In the genomic region with DNA sequence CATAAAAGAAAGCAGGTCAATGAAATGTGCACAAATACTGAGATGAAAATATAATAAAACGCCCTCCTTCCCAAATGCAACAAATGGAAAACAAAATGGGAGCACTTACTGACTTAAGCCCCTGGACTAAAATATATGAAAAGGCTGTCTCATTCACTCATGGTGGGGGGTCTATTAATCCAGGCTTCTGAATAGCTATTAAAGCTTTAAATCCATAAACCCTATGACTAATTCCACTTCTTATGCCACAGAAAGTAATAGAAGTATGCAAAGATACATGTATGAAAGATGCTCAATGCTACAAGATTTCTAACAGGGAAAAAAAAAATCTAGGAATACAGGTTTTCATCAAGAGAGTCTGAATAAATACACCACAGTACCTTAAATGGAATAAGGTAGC, we compare ENCODE assay signal across 15 cellular contexts. TPM values are rescaled to one million over a fixed set of nuclear protein-coding genes. Genes with fewer than 3 reads are reported as not detected.
DNase-seq lines count a peak whose midpoint lies in the region; ATAC-seq and TF ChIP-seq lines count a peak whose summit lies in the region.
"Had no signal": no experiment of that assay in that cellular context is flagged by ENCODE, and none has a peak within 500 bp of the region (broad histone marks: within the 10 kb centered on the region; RNA-seq: fewer than 3 reads in every experiment).

No MANE protein-coding gene starts in this region.

- POLR2A ChIA-PET in activated CD4-positive, alpha-beta T cell treated with anti-CD3 and anti-CD28 coated beads, Interleukin-2, amount 10 ng/mL, durations not matched to agents 7 days and 5 days (lab: Charles Lee): no interaction called here
- POLR2A ChIA-PET in CD8-positive, alpha-beta T cell (lab: Charles Lee): no interaction called here

- H3K79me2 ChIP-seq in osteoblast (ENCODE audit: insufficient read depth, low read length): peaks cover 92% of the 10 kb centered on the region

- H3K9me3 Mint-ChIP-seq in activated CD4-positive, alpha-beta T cell treated with anti-CD3 and anti-CD28 coated beads, Interleukin-2, amount 10 ng/mL, durations not matched to agents 7 days and 5 days: no peaks in the 10 kb centered on the region
- H3K9me3 Mint-ChIP-seq in CD8-positive, alpha-beta T cell: no peaks in the 10 kb centered on the region
- H3K9me3 Mint-ChIP-seq in T-helper 2 cell treated with Interferon-gamma antibody and Interleukin-4, amounts not matched to agents 5 μg/mL and 100 μg/mL, for 36 hours: no peaks in the 10 kb centered on the region
- H3K9me3 Mint-ChIP-seq: CD8-positive, alpha-beta memory T cell; GM23338 had no signal

- peaks cover 30% of the 10 kb centered on the region for H4K20me1 ChIP-seq in osteoblast (ENCODE audit: insufficient read depth, low read length)

- H3K4me2 ChIP-seq in osteoblast (ENCODE audit: insufficient read depth, low read length): no peak overlapping the region
- H3K4me2 ChIP-seq: BLaER1 treated with 17β-estradiol and CSF1 and Interleukin-3, amounts not matched to agents 10 nM and 100 nM; GM23338 had no signal

- no peaks in the 10 kb centered on the region for H3K27me3 Mint-ChIP-seq in activated CD4-positive, alpha-beta T cell treated with anti-CD3 and anti-CD28 coated beads, Interleukin-2, amount 10 ng/mL, durations not matched to agents 7 days and 5 days
- H3K27me3 Mint-ChIP-seq in CD8-positive, alpha-beta T cell (ENCODE audit: low read depth): no peaks in the 10 kb centered on the region
- no peaks in the 10 kb centered on the region for H3K27me3 Mint-ChIP-seq in T-helper 2 cell treated with Interferon-gamma antibody and Interleukin-4, amounts not matched to agents 5 μg/mL and 100 μg/mL, for 36 hours (ENCODE audit: low read depth)
- H3K27me3 Mint-ChIP-seq: B cell; CD8-positive, alpha-beta memory T cell had no signal

- H3K27me3 ChIP-seq in CD8-positive, alpha-beta T cell (ENCODE audit: insufficient read depth, low read length): no peaks in the 10 kb centered on the region
- no peaks in the 10 kb centered on the region for H3K27me3 ChIP-seq in osteoblast (ENCODE audit: insufficient read depth, low read length)
- H3K27me3 ChIP-seq: BLaER1 treated with 17β-estradiol and CSF1 and Interleukin-3, amounts not matched to agents 10 nM and 100 nM had no signal

- H2AFZ ChIP-seq in osteoblast (ENCODE audit: low read length): no peak overlapping the region
- H2AFZ ChIP-seq: GM23338 had no signal

- H3K4me3 Mint-ChIP-seq in activated CD4-positive, alpha-beta T cell treated with anti-CD3 and anti-CD28 coated beads, Interleukin-2, amount 10 ng/mL, durations not matched to agents 7 days and 5 days: no peak overlapping the region
- no peak overlapping the region for H3K4me3 Mint-ChIP-seq in CD8-positive, alpha-beta T cell
- H3K4me3 Mint-ChIP-seq in T-helper 2 cell treated with Interferon-gamma antibody and Interleukin-4, amounts not matched to agents 5 μg/mL and 100 μg/mL, for 36 hours: no peak overlapping the region
- H3K4me3 Mint-ChIP-seq: B cell; CD8-positive, alpha-beta memory T cell; GM23338 had no signal

- no peak for ATAC-seq in CD8-positive, alpha-beta T cell
- no peak for ATAC-seq in GM18520 (IDR thresholded peaks at IDR 0.05; ENCODE audit: unreplicated experiment)
- ATAC-seq: GM23338 had no signal

- peak overlapping the region; percentile 32 for H3K27ac Mint-ChIP-seq in activated CD4-positive, alpha-beta T cell treated with anti-CD3 and anti-CD28 coated beads, Interleukin-2, amount 10 ng/mL, durations not matched to agents 7 days and 5 days
- H3K27ac Mint-ChIP-seq in CD8-positive, alpha-beta T cell: peak overlapping the region; percentile 45
- no peak overlapping the region for H3K27ac Mint-ChIP-seq in T-helper 2 cell treated with Interferon-gamma antibody and Interleukin-4, amounts not matched to agents 5 μg/mL and 100 μg/mL, for 36 hours
- H3K27ac Mint-ChIP-seq: B cell, GM23338 had no signal

- H3K4me1 Mint-ChIP-seq in activated CD4-positive, alpha-beta T cell treated with anti-CD3 and anti-CD28 coated beads, Interleukin-2, amount 10 ng/mL, durations not matched to agents 7 days and 5 days: peaks cover 10% of the 10 kb centered on the region
- H3K4me1 Mint-ChIP-seq in CD8-positive, alpha-beta T cell (ENCODE audit: low read depth): peaks cover 26% of the 10 kb centered on the region
- H3K4me1 Mint-ChIP-seq in T-helper 2 cell treated with Interferon-gamma antibody and Interleukin-4, amounts not matched to agents 5 μg/mL and 100 μg/mL, for 36 hours (ENCODE audit: low read depth): peaks cover 30% of the 10 kb centered on the region
- H3K4me1 Mint-ChIP-seq: GM23338 had no signal

- no peak for DNase-seq in activated CD4-positive, alpha-beta T cell treated with anti-CD3 and anti-CD28 coated beads, Interleukin-2, amount 10 ng/mL, durations not matched to agents 7 days and 5 days
- no peak for DNase-seq in activated CD4-positive, alpha-beta T cell treated with anti-CD3 and anti-CD28 coated beads, Interleukin-2, amount 50 U/mL, for 48 hours
- DNase-seq in CD8-positive, alpha-beta T cell: no peak
- DNase-seq in osteoblast (ENCODE audit: insufficient read length, low spot score, missing footprints): peak; percentile 74
- no peak for DNase-seq in iPS-NIHi7 (ENCODE audit: extremely low spot score)
- no peak for DNase-seq in T-helper 2 cell treated with Interferon-gamma antibody and Interleukin-4, amounts not matched to agents 5 μg/mL and 100 μg/mL, for 36 hours (ENCODE audit: low spot score)
- DNase-seq: 8988T; CD8-positive, alpha-beta memory T cell; COR-L47; HCEC 1CT had no signal

- H3K36me3 Mint-ChIP-seq in activated CD4-positive, alpha-beta T cell treated with anti-CD3 and anti-CD28 coated beads, Interleukin-2, amount 10 ng/mL, durations not matched to agents 7 days and 5 days (ENCODE audit: low read depth): peaks cover 84% of the 10 kb centered on the region
- peaks cover 92% of the 10 kb centered on the region for H3K36me3 Mint-ChIP-seq in CD8-positive, alpha-beta T cell
- H3K36me3 Mint-ChIP-seq in T-helper 2 cell treated with Interferon-gamma antibody and Interleukin-4, amounts not matched to agents 5 μg/mL and 100 μg/mL, for 36 hours (ENCODE audit: low read depth): peaks cover 83% of the 10 kb centered on the region

- no peak overlapping the region for H3K27ac ChIP-seq in CD8-positive, alpha-beta T cell (ENCODE audit: low read depth, low read length)
- H3K27ac ChIP-seq in osteoblast (ENCODE audit: low read depth, low read length): no peak overlapping the region
- H3K27ac ChIP-seq: BLaER1 treated with 17β-estradiol and CSF1 and Interleukin-3, amounts not matched to agents 10 nM and 100 nM; HL-60 had no signal

- no peaks in the 10 kb centered on the region for H3K4me1 ChIP-seq in CD8-positive, alpha-beta T cell (ENCODE audit: insufficient read depth, low read length)
- no peaks in the 10 kb centered on the region for H3K4me1 ChIP-seq in osteoblast (ENCODE audit: insufficient read depth, low read length)

- no peak for TF ChIP-seq CTCF in CD8-positive, alpha-beta T cell (IDR thresholded peaks at IDR 0.05)
- TF ChIP-seq CTCF in osteoblast (IDR thresholded peaks at IDR 0.05; ENCODE audit: extremely low read depth, low read depth, low read length): no peak

- H3K4me3 ChIP-seq in CD8-positive, alpha-beta T cell (ENCODE audit: low read depth, low read length): no peak overlapping the region
- no peak overlapping the region for H3K4me3 ChIP-seq in osteoblast (ENCODE audit: insufficient read depth, low read length)
- H3K4me3 ChIP-seq: BLaER1 treated with 17β-estradiol and CSF1 and Interleukin-3, amounts not matched to agents 10 nM and 100 nM; GM23338 had no signal

- no peaks in the 10 kb centered on the region for H3K9me3 ChIP-seq in CD8-positive, alpha-beta T cell (ENCODE audit: low read length)
- no peaks in the 10 kb centered on the region for H3K9me3 ChIP-seq in osteoblast (ENCODE audit: low read depth, low read length)

- peaks cover 71% of the 10 kb centered on the region for H3K36me3 ChIP-seq in CD8-positive, alpha-beta T cell (ENCODE audit: insufficient read depth, low read length)
- peaks cover 95% of the 10 kb centered on the region for H3K36me3 ChIP-seq in osteoblast (ENCODE audit: insufficient read depth, low read length)

- CTCF ChIA-PET in activated CD4-positive, alpha-beta T cell treated with anti-CD3 and anti-CD28 coated beads, Interleukin-2, amount 10 ng/mL, durations not matched to agents 7 days and 5 days (lab: Charles Lee): no interaction called here
- CTCF ChIA-PET in CD8-positive, alpha-beta T cell (lab: Charles Lee): no interaction called here

- intact Hi-C loops in CD8-positive, alpha-beta T cell (cut with DNase I, micrococcal nuclease): no loop called here

RNA-seq across cellular contexts. Expression of gene EIF3A, which starts 20.5 kb away (rescaled TPM):
- 100 to 1,000 TPM; 132 to 145 TPM for total RNA-seq in activated CD4-positive, alpha-beta T cell treated with anti-CD3 and anti-CD28 coated beads, Interleukin-2, amount 10 ng/mL, durations not matched to agents 7 days and 5 days
- total RNA-seq in CD8-positive, alpha-beta T cell: 100 to 1,000 TPM; 121 to 128 TPM
- 135 and 151 TPM in 2 replicates for total RNA-seq in osteoblast

RNA-seq across cellular contexts. Expression of gene NANOS1, which starts 30.6 kb away (rescaled TPM):
- total RNA-seq in activated CD4-positive, alpha-beta T cell treated with anti-CD3 and anti-CD28 coated beads, Interleukin-2, amount 10 ng/mL, durations not matched to agents 7 days and 5 days: under 1 TPM; 0.12 to 0.19 TPM
- under 1 TPM; 0.41 to 0.50 TPM for total RNA-seq in CD8-positive, alpha-beta T cell
- 1.1 and 1.2 TPM in 2 replicates for total RNA-seq in osteoblast

RNA-seq across cellular contexts. Expression of gene DENND10, which starts 43.8 kb away (rescaled TPM):
- total RNA-seq in activated CD4-positive, alpha-beta T cell treated with anti-CD3 and anti-CD28 coated beads, Interleukin-2, amount 10 ng/mL, durations not matched to agents 7 days and 5 days: 10 to 100 TPM; 45.4 to 49.4 TPM
- 10 to 100 TPM; 28.8 to 30.5 TPM for total RNA-seq in CD8-positive, alpha-beta T cell
- total RNA-seq in osteoblast: 102 and 111 TPM in 2 replicates
